Comparison of ENCODE assay signal across 8 cellular contexts in genomic region chr22:26484360-26484706, GRCh38. TPM values are rescaled to one million over a fixed set of nuclear protein-coding genes. Genes with fewer than 3 reads are reported as not detected.
A peak's percentile ranks its signal among the peaks of the same experiment; 100 is the strongest.
DNase-seq lines count a peak whose midpoint lies in the region; ATAC-seq and TF ChIP-seq lines count a peak whose summit lies in the region.

No MANE protein-coding gene starts in this region.

- peak overlapping the region; percentile 92 to 94 for H3K27ac ChIP-seq in left lung

- ATAC-seq in activated T-cell treated with anti-CD3 and anti-CD28 coated beads, Interleukin-2, amount 50 U/mL, for 72 hours (replicated peaks in 1 of 2), result no peak
- ATAC-seq in left lung, result no peak
- ATAC-seq in HG02938 (IDR thresholded peaks at IDR 0.05; ENCODE audit: unreplicated experiment), result no peak

- H3K36me3 Mint-ChIP-seq in activated T-cell treated with anti-CD3 and anti-CD28 coated beads, Interleukin-2, amount 50 U/mL, for 72 hours (ENCODE audit: insufficient read depth in 2 of 2), result peaks cover 1 to 10% of the 10 kb centered on the region in 2 donors
- H3K36me3 Mint-ChIP-seq in activated naive CD4-positive, alpha-beta T cell treated with anti-CD3 and anti-CD28 coated beads, Interleukin-2, amount 10 ng/mL, durations not matched to agents 7 days and 5 days, result peaks cover 33% of the 10 kb centered on the region
- peaks cover 6% of the 10 kb centered on the region for H3K36me3 Mint-ChIP-seq in type B pancreatic cell

- CTCF ChIA-PET in activated naive CD4-positive, alpha-beta T cell treated with anti-CD3 and anti-CD28 coated beads, Interleukin-2, amount 10 ng/mL, durations not matched to agents 7 days and 5 days (lab: Charles Lee), result interaction anchor here (0.9 to 1.8 kb wide), 5 partner anchors 10 to 188 kb away, joined by 3 to 12 read pairs (median 4); no protein-coding TSS in a partner anchor

- no peak for DNase-seq in activated T-cell treated with anti-CD3 and anti-CD28 coated beads, Interleukin-2, amount 50 U/mL, for 72 hours
- DNase-seq in activated T-cell treated with anti-CD3 and anti-CD28 coated beads, Interleukin-2, amount 50 U/mL, for 1 hour, result no peak
- DNase-seq in activated naive CD4-positive, alpha-beta T cell treated with anti-CD3 and anti-CD28 coated beads, Interleukin-2, amount 10 ng/mL, durations not matched to agents 7 days and 5 days, result no peak
- DNase-seq in left lung (no peak), type B pancreatic cell (ENCODE audit: extremely low spot score, unreplicated experiment) (no peak), NCI-H2227 (lab: John Stamatoyannopoulos, UW; ENCODE audit: unreplicated experiment) (no peak), NCI-H1694 treated with DMSO at 0.1 percent for 48 hours (lab: John Stamatoyannopoulos, UW) (no peak)

- peak overlapping the region; percentile 97 to 98 for H3K4me3 ChIP-seq in left lung

- no peaks in the 10 kb centered on the region for H3K9me3 Mint-ChIP-seq in activated T-cell treated with anti-CD3 and anti-CD28 coated beads, Interleukin-2, amount 50 U/mL, for 72 hours
- H3K9me3 Mint-ChIP-seq in activated naive CD4-positive, alpha-beta T cell treated with anti-CD3 and anti-CD28 coated beads, Interleukin-2, amount 10 ng/mL, durations not matched to agents 7 days and 5 days, result no peaks in the 10 kb centered on the region
- H3K9me3 Mint-ChIP-seq in type B pancreatic cell, result no peaks in the 10 kb centered on the region

- no peaks in the 10 kb centered on the region for H3K9me3 ChIP-seq in left lung

- no peaks in the 10 kb centered on the region for H3K27me3 ChIP-seq in left lung

- peaks cover 0 to 28% of the 10 kb centered on the region in 2 donors for H3K36me3 ChIP-seq in left lung

- H3K27me3 Mint-ChIP-seq in activated T-cell treated with anti-CD3 and anti-CD28 coated beads, Interleukin-2, amount 50 U/mL, for 72 hours (ENCODE audit: low read depth), result no peaks in the 10 kb centered on the region
- no peaks in the 10 kb centered on the region for H3K27me3 Mint-ChIP-seq in activated naive CD4-positive, alpha-beta T cell treated with anti-CD3 and anti-CD28 coated beads, Interleukin-2, amount 10 ng/mL, durations not matched to agents 7 days and 5 days
- H3K27me3 Mint-ChIP-seq in type B pancreatic cell, result no peaks in the 10 kb centered on the region

- H3K27ac Mint-ChIP-seq in activated T-cell treated with anti-CD3 and anti-CD28 coated beads, Interleukin-2, amount 50 U/mL, for 72 hours, result peak overlapping the region; percentile 90
- peak overlapping the region; percentile 89 for H3K27ac Mint-ChIP-seq in activated naive CD4-positive, alpha-beta T cell treated with anti-CD3 and anti-CD28 coated beads, Interleukin-2, amount 10 ng/mL, durations not matched to agents 7 days and 5 days
- peak overlapping the region; percentile 96 for H3K27ac Mint-ChIP-seq in type B pancreatic cell

- TF ChIP-seq CTCF in left lung (IDR thresholded peaks at IDR 0.05) (no peak), type B pancreatic cell (conservative IDR thresholded peaks at IDR 0.05) (no peak)

- intact Hi-C loops in left lung (cut with DNase I), result no loop called here

- H3K4me3 Mint-ChIP-seq in activated T-cell treated with anti-CD3 and anti-CD28 coated beads, Interleukin-2, amount 50 U/mL, for 72 hours, result peak overlapping the region; percentile 90 to 95
- peak overlapping the region; percentile 92 for H3K4me3 Mint-ChIP-seq in activated naive CD4-positive, alpha-beta T cell treated with anti-CD3 and anti-CD28 coated beads, Interleukin-2, amount 10 ng/mL, durations not matched to agents 7 days and 5 days
- peak overlapping the region; percentile 97 for H3K4me3 Mint-ChIP-seq in type B pancreatic cell

- peaks cover 68% of the 10 kb centered on the region for H3K4me1 Mint-ChIP-seq in activated T-cell treated with anti-CD3 and anti-CD28 coated beads, Interleukin-2, amount 50 U/mL, for 72 hours (ENCODE audit: low read depth)
- peaks cover 64% of the 10 kb centered on the region for H3K4me1 Mint-ChIP-seq in activated naive CD4-positive, alpha-beta T cell treated with anti-CD3 and anti-CD28 coated beads, Interleukin-2, amount 10 ng/mL, durations not matched to agents 7 days and 5 days
- peaks cover 39% of the 10 kb centered on the region for H3K4me1 Mint-ChIP-seq in type B pancreatic cell (ENCODE audit: unreplicated experiment)

- H3K4me1 ChIP-seq in left lung, result peaks cover 13 to 63% of the 10 kb centered on the region in 2 donors

RNA-seq across cellular contexts. Expression of gene SRRD, which starts 0.7 kb away (rescaled TPM):
- 10 to 100 TPM; 13.5 to 20.0 TPM for total RNA-seq in activated T-cell treated with anti-CD3 and anti-CD28 coated beads, Interleukin-2, amount 50 U/mL, for 72 hours
- total RNA-seq in left lung (10 to 100 TPM; 18.5 to 19.2 TPM), type B pancreatic cell (ENCODE audit: low replicate concordance) (26.9 and 27.7 TPM in 2 replicates)

RNA-seq across cellular contexts. Expression of gene HPS4, which starts 0.8 kb away (rescaled TPM):
- total RNA-seq in activated T-cell treated with anti-CD3 and anti-CD28 coated beads, Interleukin-2, amount 50 U/mL, for 72 hours, result 10 to 100 TPM; 50.5 to 62.2 TPM
- 10 to 100 TPM; 25.4 to 30.1 TPM for total RNA-seq in left lung
- 38.1 and 46.1 TPM in 2 replicates for total RNA-seq in type B pancreatic cell (ENCODE audit: low replicate concordance)

RNA-seq across cellular contexts. Expression of gene TFIP11, which starts 27.9 kb away (rescaled TPM):
- total RNA-seq in activated T-cell treated with anti-CD3 and anti-CD28 coated beads, Interleukin-2, amount 50 U/mL, for 72 hours, result 10 to 100 TPM; 47.0 to 62.5 TPM
- 10 to 100 TPM; 32.1 to 39.2 TPM for total RNA-seq in left lung
- 32.7 and 40.3 TPM in 2 replicates for total RNA-seq in type B pancreatic cell (ENCODE audit: low replicate concordance)

RNA-seq across cellular contexts. Expression of gene ASPHD2, which starts 55.3 kb away (rescaled TPM):
- 10 to 100 TPM; 14.6 to 18.1 TPM for total RNA-seq in activated T-cell treated with anti-CD3 and anti-CD28 coated beads, Interleukin-2, amount 50 U/mL, for 72 hours
- total RNA-seq in left lung (1 to 10 TPM; 1.3 to 2.1 TPM), type B pancreatic cell (ENCODE audit: low replicate concordance) (1.1 and 2.4 TPM in 2 replicates)
